In genomic region chr19:23527797-23528196, GRCh38 we compare ENCODE assay signal across 18 cellular contexts.
DNase-seq lines count a peak whose midpoint lies in the region; ATAC-seq, FAIRE-seq and TF ChIP-seq lines count a peak whose summit lies in the region.
"Had no signal": no experiment of that assay in that cellular context is flagged by ENCODE, and none has a peak within 500 bp of the region (broad histone marks: within the 10 kb centered on the region; RNA-seq: fewer than 3 reads in every experiment).

No MANE protein-coding gene starts in this region.

- H4K20me1 ChIP-seq in mammary epithelial cell (ENCODE audit: insufficient read depth, low read length) (no peaks in the 10 kb centered on the region), keratinocyte (ENCODE audit: control insufficient read depth, extremely low read depth, insufficient read depth, low read length) (no peaks in the 10 kb centered on the region)

- H2AFZ ChIP-seq in mammary epithelial cell (ENCODE audit: low read depth, low read length) (no peak overlapping the region), keratinocyte (ENCODE audit: control insufficient read depth, low read length) (no peak overlapping the region)

- FAIRE-seq in keratinocyte (lab: Jason Lieb, UNC): no peak
- FAIRE-seq: GM12892 had no signal

- peaks cover 9% of the 10 kb centered on the region for H3K9me3 ChIP-seq in mammary epithelial cell (replicated peaks; ENCODE audit: insufficient read depth, low read length)
- H3K9me3 ChIP-seq in breast epithelium: peaks cover 0 to 4% of the 10 kb centered on the region in 2 donors
- H3K9me3 ChIP-seq in keratinocyte (ENCODE audit: control insufficient read depth, low read depth, low read length): peaks cover 2% of the 10 kb centered on the region
- H3K9me3 ChIP-seq: thoracic aorta had no signal

- DNase-seq in mammary epithelial cell: peak; percentile 35
- DNase-seq in breast epithelium (ENCODE audit: low spot score in 2 of 2): no peak
- peak; percentile 30 for DNase-seq in GM20000 (ENCODE audit: low spot score)
- peak; percentile 33 for DNase-seq in NAMALWA (ENCODE audit: low spot score)
- no peak for DNase-seq in keratinocyte (ENCODE audit: low read depth, low spot score)
- DNase-seq: activated B cell treated with CpG ODN at 0.5 μM for 24 hours; activated CD8-positive, alpha-beta memory T cell treated with anti-CD3 and anti-CD28 coated beads, Interleukin-2, amount 50 U/mL, for 48 hours; CD8-positive, alpha-beta memory T cell; left ventricle myocardium superior; NCI-H2029; NCI-H510A had no signal

- dilution Hi-C loops in mammary epithelial cell (cut with HindIII; ENCODE audit: low sequenced_read_pairs): no loop called here
- dilution Hi-C loops in keratinocyte (cut with MboI; ENCODE audit: extremely low pct_ligation_motif_present, low sequenced_read_pairs): no loop called here

- no peak for TF ChIP-seq POLR2A in breast epithelium (IDR thresholded peaks at IDR 0.05)

- no peak overlapping the region for H3K4me2 ChIP-seq in mammary epithelial cell (ENCODE audit: insufficient read depth, low read depth, low read length)
- H3K4me2 ChIP-seq in keratinocyte (ENCODE audit: control insufficient read depth, extremely low read depth, insufficient read depth, low read depth, low read length): no peak overlapping the region

- H3K27me3 ChIP-seq in mammary epithelial cell (ENCODE audit: insufficient read depth, low read length) (no peaks in the 10 kb centered on the region), breast epithelium (no peaks in the 10 kb centered on the region), keratinocyte (ENCODE audit: control insufficient read depth, extremely low read depth, insufficient read depth, low read length) (no peaks in the 10 kb centered on the region)

- no peak overlapping the region for H3K27ac ChIP-seq in mammary epithelial cell (ENCODE audit: insufficient read depth, low read depth, low read length)
- no peak overlapping the region for H3K27ac ChIP-seq in breast epithelium
- H3K27ac ChIP-seq in keratinocyte (ENCODE audit: control insufficient read depth, insufficient read depth, low read length): peak overlapping the region; percentile 33
- H3K27ac ChIP-seq: thoracic aorta had no signal

- intact Hi-C loops in mammary epithelial cell (cut with micrococcal nuclease) (loop anchor here (10.0 kb wide), 2 partner anchors 213 to 527 kb away; no protein-coding TSS in a partner anchor), breast epithelium (cut with DNase I; ENCODE audit: low total_unique reads) (no loop called here)

- no peaks in the 10 kb centered on the region for H3K79me2 ChIP-seq in mammary epithelial cell (ENCODE audit: insufficient read depth, low read length)
- no peaks in the 10 kb centered on the region for H3K79me2 ChIP-seq in keratinocyte (ENCODE audit: control insufficient read depth, insufficient read depth, low read length)

- H3K4me1 ChIP-seq in mammary epithelial cell (ENCODE audit: insufficient read depth, low read length) (peaks cover 5% of the 10 kb centered on the region), breast epithelium (no peaks in the 10 kb centered on the region), keratinocyte (ENCODE audit: control insufficient read depth, extremely low read depth, insufficient read depth, low read length) (peaks cover 7% of the 10 kb centered on the region)

- BruUV-seq in mammary epithelial cell (replicated peaks; lab: Mats Ljungman, UMichigan): no TSS peak

- CTCF ChIA-PET in mammary epithelial cell (lab: Charles Lee; ENCODE audit: low non-redundant PET): no interaction called here

- in situ Hi-C loops in mammary epithelial cell (cut with MboI; ENCODE audit: low sequenced_read_pairs in 2 of 2): loop anchor here (25.0 kb wide), 1 partner anchor 535 kb away; no protein-coding TSS in a partner anchor

- no peaks in the 10 kb centered on the region for H3K9me1 ChIP-seq in keratinocyte (ENCODE audit: control insufficient read depth, extremely low read depth, insufficient read depth, low read length)

- TF ChIP-seq CTCF in mammary epithelial cell (conservative IDR thresholded peaks at IDR 0.05 in 1 of 2, IDR thresholded peaks at IDR 0.05 in 1 of 2; ENCODE audit: extremely low read depth in 1 of 2, insufficient read depth in 1 of 2, low read depth in 1 of 2, low read length in 2 of 2) (no peak), breast epithelium (IDR thresholded peaks at IDR 0.05) (no peak), GM20000 (IDR thresholded peaks at IDR 0.05; ENCODE audit: extremely low read depth, missing control alignments) (no peak), keratinocyte (optimal IDR thresholded peaks at IDR 0.05 in 1 of 3, IDR thresholded peaks at IDR 0.05 in 1 of 3, conservative IDR thresholded peaks at IDR 0.05 in 1 of 3; ENCODE audit: extremely low read depth in 1 of 3, insufficient read depth in 2 of 3, low read length in 3 of 3) (no peak)

- H3K9ac ChIP-seq in mammary epithelial cell (ENCODE audit: insufficient read depth, low read length) (no peak overlapping the region), keratinocyte (ENCODE audit: control insufficient read depth, extremely low read depth, insufficient read depth, low read length) (no peak overlapping the region)

- no peak for ATAC-seq in HG02642 (IDR thresholded peaks at IDR 0.05; ENCODE audit: poor library complexity, unreplicated experiment)
- ATAC-seq in GM18502 (IDR thresholded peaks at IDR 0.05; ENCODE audit: poor library complexity, unreplicated experiment): no peak
- ATAC-seq in GM21723 (IDR thresholded peaks at IDR 0.05; ENCODE audit: unreplicated experiment): no peak
- ATAC-seq: HCT116, left ventricle myocardium superior, sciatic nerve had no signal

- H3K36me3 ChIP-seq in mammary epithelial cell (ENCODE audit: insufficient read depth, low read length) (no peaks in the 10 kb centered on the region), breast epithelium (no peaks in the 10 kb centered on the region), keratinocyte (ENCODE audit: control insufficient read depth in 2 of 2, extremely low read depth in 1 of 2, insufficient read depth in 2 of 2, low read length in 2 of 2) (no peaks in the 10 kb centered on the region)
- H3K36me3 ChIP-seq: thoracic aorta had no signal

- H3K4me3 ChIP-seq in mammary epithelial cell (replicated peaks in 1 of 3; ENCODE audit: insufficient read depth in 1 of 3, low read depth in 2 of 3, low read length in 3 of 3) (no peak overlapping the region), breast epithelium (no peak overlapping the region), keratinocyte (ENCODE audit: control insufficient read depth in 2 of 3, extremely low read depth in 1 of 3, insufficient read depth in 2 of 3, low read depth in 1 of 3, low read length in 3 of 3) (no peak overlapping the region)
- H3K4me3 ChIP-seq: thoracic aorta had no signal

- WGBS in mammary epithelial cell (ENCODE audit: low coverage, missing lambda C conversion rate): 22% methylated on average over 2 of the region's 2 CpGs

Comparison
In these comparisons a context has a peak if more than half of its experiments do, and no peak if none do; other contexts are left out.
1. DNase-seq: peak in mammary epithelial cell (single experiment), GM20000 (single experiment) and NAMALWA (single experiment); none in breast epithelium (0 of 2) and keratinocyte (single experiment).